Comparison of ENCODE assay signal across 9 cellular contexts in the genomic region with DNA sequence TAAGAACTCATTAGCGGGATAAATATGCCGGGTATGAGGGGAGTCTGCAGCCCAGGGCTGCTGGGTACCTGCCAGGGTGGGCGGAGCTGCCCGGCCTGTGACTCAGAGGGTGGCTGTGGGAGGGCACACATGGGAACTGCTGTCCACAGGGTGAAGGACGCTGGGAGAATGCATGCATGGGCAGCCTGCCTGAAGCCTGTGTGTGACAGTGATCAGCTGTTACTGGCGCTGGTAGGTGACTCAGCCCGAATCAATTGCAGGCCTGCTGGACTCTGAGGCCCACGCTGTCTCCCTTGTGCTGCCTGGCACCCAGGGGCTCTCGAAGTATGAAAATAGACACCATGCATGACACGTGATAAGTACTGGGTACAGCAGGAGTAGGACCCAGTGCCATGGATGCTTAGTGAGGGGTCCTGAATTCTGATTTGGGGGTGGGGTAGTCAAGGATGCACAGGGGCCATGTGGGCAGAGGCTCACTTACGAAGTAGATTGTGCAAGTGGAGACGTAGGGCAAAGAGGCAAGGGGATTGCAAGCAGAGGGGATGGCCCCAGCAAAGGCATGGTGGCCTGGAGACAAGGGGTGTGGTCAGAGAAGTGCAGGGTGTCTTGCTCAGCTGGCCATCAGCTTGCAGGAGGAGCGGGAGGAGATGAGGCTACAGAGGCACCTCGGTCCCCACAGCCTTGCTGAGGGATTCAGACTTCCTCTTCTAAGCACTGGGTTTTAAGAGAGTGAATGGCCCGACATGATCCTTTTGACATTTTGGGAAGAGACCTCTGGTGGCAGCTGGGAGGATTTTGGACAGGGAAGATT. TPM values are rescaled to one million over a fixed set of nuclear protein-coding genes. Genes with fewer than 3 reads are reported as not detected.
DNase-seq lines count a peak whose midpoint lies in the region; ATAC-seq and TF ChIP-seq lines count a peak whose summit lies in the region.
"Had no signal": no experiment of that assay in that cellular context is flagged by ENCODE, and none has a peak within 500 bp of the region (broad histone marks: within the 10 kb centered on the region; RNA-seq: fewer than 3 reads in every experiment).

No MANE protein-coding gene starts in this region.

- H3K36me3 ChIP-seq in SK-N-SH (replicated peaks in 1 of 2; ENCODE audit: control insufficient read depth in 1 of 2, insufficient read depth in 2 of 2, low read length in 1 of 2): no peaks in the 10 kb centered on the region
- no peaks in the 10 kb centered on the region for H3K36me3 ChIP-seq in neuronal stem cell (replicated peaks in 1 of 2; ENCODE audit: control insufficient read depth in 2 of 2, insufficient read depth in 2 of 2, low read length in 2 of 2)

- no peak overlapping the region for H4K8ac ChIP-seq in neuronal stem cell (ENCODE audit: low read depth, low read length)

- no peak overlapping the region for H3K18ac ChIP-seq in neuronal stem cell (ENCODE audit: low read length)

- no peaks in the 10 kb centered on the region for H4K20me1 ChIP-seq in SK-N-SH (ENCODE audit: insufficient read depth)

- H3K4me2 ChIP-seq in SK-N-SH: peak overlapping the region; percentile 48
- H3K4me2 ChIP-seq in neuronal stem cell (ENCODE audit: insufficient read depth, low read length, poor library complexity, severe bottlenecking): no peak overlapping the region

- TF ChIP-seq CTCF in SK-N-SH (IDR thresholded peaks at IDR 0.05): peak; percentile 33

- H3K4me1 Mint-ChIP-seq in activated naive CD4-positive, alpha-beta T cell treated with anti-CD3 and anti-CD28 coated beads, Interleukin-2, amount 10 ng/mL, durations not matched to agents 7 days and 5 days: peaks cover 10% of the 10 kb centered on the region

- ATAC-seq in GM21360 (IDR thresholded peaks at IDR 0.05; ENCODE audit: unreplicated experiment): no peak
- no peak for ATAC-seq in GM18520 (IDR thresholded peaks at IDR 0.05; ENCODE audit: unreplicated experiment)

- H3K9me3 ChIP-seq in SK-N-SH (no peaks in the 10 kb centered on the region), neuronal stem cell (replicated peaks in 1 of 2; ENCODE audit: control insufficient read depth in 2 of 2, insufficient read depth in 1 of 2, low read depth in 1 of 2, low read length in 2 of 2) (no peaks in the 10 kb centered on the region)

- CTCF ChIA-PET in SK-N-SH (lab: Yijun Ruan, JAX): interaction anchor here (0.7 to 4.0 kb wide), 13 partner anchors 9 to 647 kb away, joined by 3 to 20 read pairs (median 5); partner anchors contain the start of gene GRIK4
- CTCF ChIA-PET in activated naive CD4-positive, alpha-beta T cell treated with anti-CD3 and anti-CD28 coated beads, Interleukin-2, amount 10 ng/mL, durations not matched to agents 7 days and 5 days (lab: Charles Lee): no interaction called here

- H3K36me3 Mint-ChIP-seq in activated naive CD4-positive, alpha-beta T cell treated with anti-CD3 and anti-CD28 coated beads, Interleukin-2, amount 10 ng/mL, durations not matched to agents 7 days and 5 days: no peaks in the 10 kb centered on the region

- H3K4me1 ChIP-seq in SK-N-SH (ENCODE audit: control insufficient read depth in 1 of 2, insufficient read depth in 2 of 2, low read depth in 1 of 2, low read length in 1 of 2): peaks cover 23 to 36% of the 10 kb centered on the region in 2 experiments
- peaks cover 9 to 17% of the 10 kb centered on the region in 2 donors for H3K4me1 ChIP-seq in neuronal stem cell (ENCODE audit: control insufficient read depth in 2 of 2, insufficient read depth in 1 of 2, low read depth in 1 of 2, low read length in 2 of 2)

- H3K9me3 Mint-ChIP-seq in activated naive CD4-positive, alpha-beta T cell treated with anti-CD3 and anti-CD28 coated beads, Interleukin-2, amount 10 ng/mL, durations not matched to agents 7 days and 5 days: no peaks in the 10 kb centered on the region
- H3K9me3 Mint-ChIP-seq: activated B cell treated with CpG ODN at 0.5 μM for 24 hours had no signal

- H2AFZ ChIP-seq in SK-N-SH (ENCODE audit: low read depth): no peak overlapping the region
- no peak overlapping the region for H2AFZ ChIP-seq in neuronal stem cell (ENCODE audit: low read length)

- no peak overlapping the region for H3K4me3 Mint-ChIP-seq in activated naive CD4-positive, alpha-beta T cell treated with anti-CD3 and anti-CD28 coated beads, Interleukin-2, amount 10 ng/mL, durations not matched to agents 7 days and 5 days
- H3K4me3 Mint-ChIP-seq: activated B cell treated with CpG ODN at 0.5 μM for 24 hours had no signal

- 29% methylated on average over 13 of the region's 15 CpGs for WGBS in SK-N-SH (ENCODE audit: low lambda C conversion rate)
- no CpG with 5 or more reads among the region's 15 CpGs for WGBS in neuronal stem cell (ENCODE audit: extremely low coverage in 2 of 2, insufficient read length in 2 of 2, insufficient replicate concordance in 1 of 2), 2 donors

- no peak overlapping the region for H3K23ac ChIP-seq in neuronal stem cell (ENCODE audit: low read depth, low read length, poor library complexity)

- H3K27ac ChIP-seq in SK-N-SH (ENCODE audit: low read depth in 2 of 2, low read length in 1 of 2): peak overlapping the region; percentile 76 to 87
- H3K27ac ChIP-seq in neuronal stem cell (replicated peaks; ENCODE audit: low read length): no peak overlapping the region

- peaks cover 19% of the 10 kb centered on the region for H3F3A ChIP-seq in SK-N-SH (replicated peaks; ENCODE audit: insufficient read depth)

- H2AK5ac ChIP-seq in neuronal stem cell (ENCODE audit: low read depth, low read length): no peak overlapping the region

- H3K79me2 ChIP-seq in SK-N-SH (ENCODE audit: insufficient read depth): no peaks in the 10 kb centered on the region

- peak; percentile 31 to 56; a peak in 1 of 4 replicates for TF ChIP-seq EP300 in SK-N-SH (IDR thresholded peaks at IDR 0.05; ENCODE audit: borderline replicate concordance in 1 of 2, low read depth in 1 of 2, low read length in 1 of 2)

- TF ChIP-seq RAD21 in SK-N-SH (IDR thresholded peaks at IDR 0.05; ENCODE audit: low read length): peak; percentile 8; the same call in 1 of the 2 replicates

- no peak overlapping the region for H2BK120ac ChIP-seq in neuronal stem cell (ENCODE audit: low read depth, low read length)

- no peak overlapping the region for H3K14ac ChIP-seq in neuronal stem cell (ENCODE audit: low read length)

- POLR2A ChIA-PET in SK-N-SH (lab: Yijun Ruan, JAX): interaction anchor here (1.0 to 1.2 kb wide), 3 partner anchors 21 to 542 kb away, joined by 3 to 4 read pairs (median 3); no protein-coding TSS in a partner anchor

- H2BK5ac ChIP-seq in neuronal stem cell (ENCODE audit: low read length): no peak overlapping the region

- no peak overlapping the region for H4K91ac ChIP-seq in neuronal stem cell (ENCODE audit: low read depth, low read length, poor library complexity)

- no peaks in the 10 kb centered on the region for H3K27me3 ChIP-seq in SK-N-SH (ENCODE audit: insufficient read depth)
- peaks cover 0 to 3% (median 0%) of the 10 kb centered on the region in 3 experiments for H3K27me3 ChIP-seq in neuronal stem cell (ENCODE audit: control insufficient read depth in 3 of 3, insufficient read depth in 3 of 3, low read depth in 1 of 3, low read length in 3 of 3)

- no peak overlapping the region for H3K4ac ChIP-seq in neuronal stem cell (ENCODE audit: low read length)

- H3K9ac ChIP-seq in SK-N-SH (0 out of 2 replicates have a peak overlapping the region, but pooled peaks have one; percentile 24), neuronal stem cell (ENCODE audit: low read depth, low read length, poor library complexity) (peak overlapping the region; percentile 71)

- no peak overlapping the region for H3K27ac Mint-ChIP-seq in activated naive CD4-positive, alpha-beta T cell treated with anti-CD3 and anti-CD28 coated beads, Interleukin-2, amount 10 ng/mL, durations not matched to agents 7 days and 5 days
- H3K27ac Mint-ChIP-seq: activated B cell treated with CpG ODN at 0.5 μM for 24 hours had no signal

- H3K4me3 ChIP-seq in SK-N-SH (ENCODE audit: low read depth in 2 of 2, low read length in 1 of 2) (no peak overlapping the region), neuronal stem cell (ENCODE audit: low read length in 2 of 2) (peak overlapping the region in 1 of 2 donors; percentile 21)

- peaks cover 23% of the 10 kb centered on the region for H3K27me3 Mint-ChIP-seq in activated naive CD4-positive, alpha-beta T cell treated with anti-CD3 and anti-CD28 coated beads, Interleukin-2, amount 10 ng/mL, durations not matched to agents 7 days and 5 days
- H3K27me3 Mint-ChIP-seq: activated B cell treated with CpG ODN at 0.5 μM for 24 hours had no signal

- H2BK15ac ChIP-seq in neuronal stem cell (ENCODE audit: low read length): no peak overlapping the region

- H3K9me2 ChIP-seq in SK-N-SH: no peaks in the 10 kb centered on the region

- H3K79me1 ChIP-seq in neuronal stem cell (ENCODE audit: low read depth, low read length): no peaks in the 10 kb centered on the region

- no peak overlapping the region for H2BK12ac ChIP-seq in neuronal stem cell (ENCODE audit: low read length)

- DNase-seq in NCI-H2196 (lab: John Stamatoyannopoulos, UW; ENCODE audit: unreplicated experiment) (peak; percentile 32), NCI-H2196 treated with DMSO at 0.1 percent for 48 hours (lab: John Stamatoyannopoulos, UW; ENCODE audit: unreplicated experiment) (no peak), SK-N-SH (peak; percentile 90), fibroblast of peridontal ligament (ENCODE audit: extremely low read depth) (peak; percentile 92), neuronal stem cell (ENCODE audit: low spot score) (no peak)
- no peak for DNase-seq in activated naive CD4-positive, alpha-beta T cell treated with anti-CD3 and anti-CD28 coated beads, Interleukin-2, amount 10 ng/mL, durations not matched to agents 7 days and 5 days
- DNase-seq: activated B cell treated with CpG ODN at 0.5 μM for 24 hours had no signal

TF ChIP-seq in SK-N-SH, 30 proteins besides CTCF, POLR2A, EP300 and RAD21 (continues in another document):
- TF ChIP-seq, protein P1, sequence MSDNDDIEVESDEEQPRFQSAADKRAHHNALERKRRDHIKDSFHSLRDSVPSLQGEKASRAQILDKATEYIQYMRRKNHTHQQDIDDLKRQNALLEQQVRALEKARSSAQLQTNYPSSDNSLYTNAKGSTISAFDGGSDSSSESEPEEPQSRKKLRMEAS (IDR thresholded peaks at IDR 0.05; ENCODE audit: low read depth): peak; percentile 93
- TF ChIP-seq, protein P2, sequence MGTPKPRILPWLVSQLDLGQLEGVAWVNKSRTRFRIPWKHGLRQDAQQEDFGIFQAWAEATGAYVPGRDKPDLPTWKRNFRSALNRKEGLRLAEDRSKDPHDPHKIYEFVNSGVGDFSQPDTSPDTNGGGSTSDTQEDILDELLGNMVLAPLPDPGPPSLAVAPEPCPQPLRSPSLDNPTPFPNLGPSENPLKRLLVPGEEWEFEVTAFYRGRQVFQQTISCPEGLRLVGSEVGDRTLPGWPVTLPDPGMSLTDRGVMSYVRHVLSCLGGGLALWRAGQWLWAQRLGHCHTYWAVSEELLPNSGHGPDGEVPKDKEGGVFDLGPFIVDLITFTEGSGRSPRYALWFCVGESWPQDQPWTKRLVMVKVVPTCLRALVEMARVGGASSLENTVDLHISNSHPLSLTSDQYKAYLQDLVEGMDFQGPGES (IDR thresholded peaks at IDR 0.05; ENCODE audit: low read depth, low read length): no peak
- no peak for TF ChIP-seq FOXM1 (IDR thresholded peaks at IDR 0.05; ENCODE audit: low read depth)

RNA-seq across cellular contexts. Expression of gene GRIK4, which starts 36.5 kb away (rescaled TPM):
- polyA plus RNA-seq in SK-N-SH (2012; rRNA removed): 0.02 and 0.03 TPM in 2 replicates
- polyA plus RNA-seq in SK-N-SH (2012; cell fraction: cytosol; rRNA removed): 0.01 and 0.04 TPM in 2 replicates
- 0.04 TPM in 2 replicates for polyA plus RNA-seq in SK-N-SH (2012; cell fraction: nucleus; rRNA removed)
- 0.66 TPM for polyA plus RNA-seq in neuronal stem cell (2013, experiment 1 of 2)
- 0.66 TPM for polyA plus RNA-seq in neuronal stem cell (2013, experiment 2 of 2)

Comparison
In these comparisons a context has a peak if more than half of its experiments do, and no peak if none do; other contexts are left out.
1. DNase-seq: peak in NCI-H2196 (single experiment), SK-N-SH (single experiment) and fibroblast of peridontal ligament (single experiment); none in NCI-H2196 treated with DMSO at 0.1 percent for 48 hours (single experiment), neuronal stem cell (single experiment) and activated naive CD4-positive, alpha-beta T cell treated with anti-CD3 and anti-CD28 coated beads, Interleukin-2, amount 10 ng/mL, durations not matched to agents 7 days and 5 days (single experiment).